8 cellular contexts compared by ENCODE assay signal in genomic region chr4:36256398-36256828, GRCh38. TPM values are rescaled to one million over a fixed set of nuclear protein-coding genes. Genes with fewer than 3 reads are reported as not detected.
A peak's percentile ranks its signal among the peaks of the same experiment; 100 is the strongest.
DNase-seq lines count a peak whose midpoint lies in the region; ATAC-seq and TF ChIP-seq lines count a peak whose summit lies in the region.

No MANE protein-coding gene starts in this region.

- H3K4me3 ChIP-seq in epithelial cell of proximal tubule (ENCODE audit: low read depth, low read length), result peak overlapping the region; percentile 34

- peak; percentile 32 for DNase-seq in GM10266 (ENCODE audit: extremely low spot score)
- DNase-seq in epithelial cell of proximal tubule (ENCODE audit: low read depth), result no peak
- DNase-seq in NCI-H2029 treated with DMSO at 0.1 percent for 48 hours (lab: John Stamatoyannopoulos, UW), result no peak
- DNase-seq in COR-L47 (lab: John Stamatoyannopoulos, UW), result no peak
- DNase-seq in dermis blood vessel endothelial cell, result no peak
- no peak for DNase-seq in NCI-H748 (lab: John Stamatoyannopoulos, UW; ENCODE audit: unreplicated experiment)

- no peak for TF ChIP-seq CTCF in GM10266 (IDR thresholded peaks at IDR 0.05; ENCODE audit: control insufficient read depth, insufficient read depth, low read depth, missing control alignments)
- TF ChIP-seq CTCF in epithelial cell of proximal tubule (conservative IDR thresholded peaks at IDR 0.05; ENCODE audit: low read depth, low read length), result no peak

- peak; percentile 52 for ATAC-seq in GM21381 (IDR thresholded peaks at IDR 0.05; ENCODE audit: unreplicated experiment)
- ATAC-seq in HG03558 (IDR thresholded peaks at IDR 0.05; ENCODE audit: extremely low read depth, unreplicated experiment), result peak; percentile 31

RNA-seq across cellular contexts. Expression of gene ARAP2, which starts 12.1 kb away (rescaled TPM):
- 8.7 and 10.1 TPM in 2 replicates for total RNA-seq in epithelial cell of proximal tubule
- 0.23 and 1.9 TPM in 2 replicates for total RNA-seq in dermis blood vessel endothelial cell

RNA-seq across cellular contexts. Expression of gene DTHD1, which starts 25.0 kb away (rescaled TPM):
- total RNA-seq in epithelial cell of proximal tubule (not detected in 2 replicates), dermis blood vessel endothelial cell (not detected in 2 replicates)
